8 cellular contexts compared by ENCODE assay signal in genomic region chr3:196317702-196318467, GRCh38. TPM values are rescaled to one million over a fixed set of nuclear protein-coding genes. Genes with fewer than 3 reads are reported as not detected.
DNase-seq lines count a peak whose midpoint lies in the region; ATAC-seq lines count a peak whose summit lies in the region.

DYNLT2B (minus strand) TSS chr3:196318240; CDS start chr3:196318152, 88 bp downstream.

- H3K27me3 Mint-ChIP-seq in IgD-negative memory B cell, result no peaks in the 10 kb centered on the region

- peak within 1 kb of the TSS; percentile 94 to 99 (median 96) for H3K4me3 Mint-ChIP-seq in IgD-negative memory B cell

- H3K4me1 ChIP-seq in esophagus (ENCODE audit: control insufficient read depth in 2 of 2, insufficient read depth in 2 of 2, low read length in 1 of 2), result peaks cover 2 to 4% of the 10 kb centered on the region in 2 donors
- no peaks in the 10 kb centered on the region for H3K4me1 ChIP-seq in muscle layer of duodenum (ENCODE audit: control insufficient read depth in 1 of 2, insufficient read depth in 2 of 2, low read length in 2 of 2)

- H3K36me3 Mint-ChIP-seq in IgD-negative memory B cell, result no peaks in the 10 kb centered on the region

- DNase-seq in DMS114 treated with DMSO at 0.1 percent for 48 hours (lab: John Stamatoyannopoulos, UW; ENCODE audit: unreplicated experiment), result peak; percentile 78
- peak; percentile 91 for DNase-seq in OCI-M1 (lab: John Stamatoyannopoulos, UW)
- DNase-seq in activated T-cell treated with anti-CD3 and anti-CD28 coated beads, Interleukin-2, amount 50 U/mL, for 1 hour, result peak; percentile 86
- peak; percentile 65 for DNase-seq in stimulated activated CD8-positive, alpha-beta memory T cell treated with anti-CD3 and anti-CD28 coated beads, Interleukin-7, amount 100 ng/mL, for 24 hours (ENCODE audit: low read depth)

- H3K27me3 ChIP-seq in esophagus (ENCODE audit: control insufficient read depth in 1 of 2, insufficient read depth in 2 of 2, low read length in 2 of 2) (no peaks in the 10 kb centered on the region), muscle layer of duodenum (ENCODE audit: low read depth, low read length) (no peaks in the 10 kb centered on the region)

- H3K4me1 Mint-ChIP-seq in IgD-negative memory B cell, result peaks cover 2 to 4% (median 3%) of the 10 kb centered on the region in 3 donors

- 0% methylated on average over 68 to 90 of the region's 90 CpGs for WGBS in esophagus, 2 donors

- peak; percentile 81 for ATAC-seq in GM21528 (IDR thresholded peaks at IDR 0.05; ENCODE audit: low FRiP score, unreplicated experiment)

- H3K9me3 Mint-ChIP-seq in IgD-negative memory B cell, result no peaks in the 10 kb centered on the region

- peak within 1 kb of the TSS; percentile 69 to 82 for H3K4me3 ChIP-seq in esophagus (ENCODE audit: low read depth in 1 of 2, low read length in 2 of 2)
- H3K4me3 ChIP-seq in muscle layer of duodenum (ENCODE audit: low read depth in 1 of 2, low read length in 2 of 2), result peak within 1 kb of the TSS; percentile 70 to 88

- H3K27ac Mint-ChIP-seq in IgD-negative memory B cell, result peak within 1 kb of the TSS; percentile 94 to 100 (median 99)

- H3K36me3 ChIP-seq in esophagus (ENCODE audit: control insufficient read depth in 2 of 2, insufficient read depth in 2 of 2, low read length in 1 of 2) (no peaks in the 10 kb centered on the region), muscle layer of duodenum (ENCODE audit: control insufficient read depth in 1 of 2, insufficient read depth in 2 of 2, low read length in 2 of 2) (no peaks in the 10 kb centered on the region)

- peak within 1 kb of the TSS; percentile 93 to 97 for H3K27ac ChIP-seq in esophagus (ENCODE audit: low read depth in 2 of 2, low read length in 1 of 2)
- peak within 1 kb of the TSS; percentile 56 for H3K27ac ChIP-seq in muscle layer of duodenum (ENCODE audit: low read length)

- H3K9me3 ChIP-seq in esophagus (ENCODE audit: control insufficient read depth in 2 of 2, insufficient read depth in 1 of 2, low read depth in 1 of 2, low read length in 1 of 2) (no peaks in the 10 kb centered on the region), muscle layer of duodenum (ENCODE audit: control insufficient read depth in 1 of 2, low read length in 2 of 2) (no peaks in the 10 kb centered on the region)

RNA-seq across cellular contexts. Expression of gene DYNLT2B, which starts in this region (rescaled TPM):
- polyA plus RNA-seq in IgD-negative memory B cell, result 30.6 TPM
- polyA plus RNA-seq in esophagus, result 10 to 100 TPM; 13.9 to 23.3 TPM

Comparison
In these comparisons a context has a peak if more than half of its experiments do, and no peak if none do; other contexts are left out.
1. Peak in every context shown above with its lines: DNase-seq, ATAC-seq, H3K4me3 ChIP-seq and H3K27ac ChIP-seq.